Comparison of ENCODE assay signal across 1 cellular context in the genomic region with DNA sequence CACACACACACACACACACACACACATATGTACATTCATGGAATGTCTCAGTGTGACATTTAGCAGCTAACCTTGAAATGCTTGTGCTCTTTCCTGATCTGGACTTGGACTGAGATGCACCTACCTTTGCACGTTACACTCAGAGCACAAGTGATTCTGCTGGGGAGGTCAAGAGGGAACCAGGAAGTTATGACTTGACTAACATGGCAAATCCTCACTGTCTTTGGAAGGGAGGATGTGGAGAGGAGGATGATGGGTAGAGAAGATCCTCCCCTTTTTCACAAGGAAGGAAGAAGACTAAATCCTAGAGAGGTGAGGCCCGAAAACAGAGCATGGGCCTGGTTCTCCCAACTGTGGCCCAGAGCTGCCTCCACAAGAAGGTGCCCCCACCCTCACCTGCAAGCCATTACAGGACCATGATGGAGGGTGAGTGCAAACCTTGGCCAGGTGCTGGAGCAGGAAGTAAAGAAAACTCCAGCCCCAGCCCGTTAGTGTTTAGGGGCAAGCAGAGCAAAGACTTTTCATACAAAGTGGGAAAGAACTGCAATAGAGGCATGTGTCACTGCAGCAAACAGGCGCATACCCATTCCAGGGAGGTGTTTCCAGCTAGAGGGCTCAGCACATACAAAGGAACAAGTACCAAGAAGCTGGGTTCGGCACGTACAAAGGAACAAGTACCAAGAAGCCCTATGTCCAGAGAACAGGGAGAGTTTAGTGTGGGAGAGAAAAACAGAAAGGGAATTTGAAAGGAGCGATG.
TF ChIP-seq lines count a peak whose summit lies in the region.

No MANE protein-coding gene starts in this region.

TF ChIP-seq in K562, 482 proteins besides CTCF, POLR2A, EP300 and RAD21 (continued from another document and continues in another):
- TF ChIP-seq, protein P1, sequence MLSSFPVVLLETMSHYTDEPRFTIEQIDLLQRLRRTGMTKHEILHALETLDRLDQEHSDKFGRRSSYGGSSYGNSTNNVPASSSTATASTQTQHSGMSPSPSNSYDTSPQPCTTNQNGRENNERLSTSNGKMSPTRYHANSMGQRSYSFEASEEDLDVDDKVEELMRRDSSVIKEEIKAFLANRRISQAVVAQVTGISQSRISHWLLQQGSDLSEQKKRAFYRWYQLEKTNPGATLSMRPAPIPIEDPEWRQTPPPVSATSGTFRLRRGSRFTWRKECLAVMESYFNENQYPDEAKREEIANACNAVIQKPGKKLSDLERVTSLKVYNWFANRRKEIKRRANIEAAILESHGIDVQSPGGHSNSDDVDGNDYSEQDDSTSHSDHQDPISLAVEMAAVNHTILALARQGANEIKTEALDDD (IDR thresholded peaks at IDR 0.05): no peak
- TF ChIP-seq FOXK1 (CRISPR knock-in tag; IDR thresholded peaks at IDR 0.05; ENCODE audit: borderline replicate concordance) (no peak), POU5F1 (IDR thresholded peaks at IDR 0.05; ENCODE audit: borderline replicate concordance, low read depth, low read length, partially characterized antibody) (no peak), MYC (IDR thresholded peaks at IDR 0.05; ENCODE audit: low read depth, low read length) (no peak), MYC (CRISPR knock-in tag; IDR thresholded peaks at IDR 0.05; ENCODE audit: borderline replicate concordance, low read depth) (no peak), ZNF584 (CRISPR knock-in tag; IDR thresholded peaks at IDR 0.05; ENCODE audit: low read depth) (no peak), RBFOX2 (IDR thresholded peaks at IDR 0.05; ENCODE audit: low read depth, low read length) (peak; percentile 64), ATF7 (IDR thresholded peaks at IDR 0.05) (no peak), SRF (CRISPR knock-in tag; IDR thresholded peaks at IDR 0.05) (0 out of 4 replicates have a peak, but pooled peaks of 1 of the 2 experiments have one; percentile 44), SMARCA4 (IDR thresholded peaks at IDR 0.05) (no peak), MXI1 (IDR thresholded peaks at IDR 0.05; ENCODE audit: low read depth, low read length) (no peak), PHTF2 (CRISPR knock-in tag; IDR thresholded peaks at IDR 0.05) (no peak), RHOXF2B (CRISPR knock-in tag; conservative IDR thresholded peaks at IDR 0.05) (no peak), SIN3B (IDR thresholded peaks at IDR 0.05; ENCODE audit: low read depth) (no peak), ZC3H8 (IDR thresholded peaks at IDR 0.05) (peak; percentile 95), CBX1 (IDR thresholded peaks at IDR 0.05; ENCODE audit: low read depth) (peak; percentile 95), POLR3A (IDR thresholded peaks at IDR 0.05; ENCODE audit: borderline replicate concordance, extremely low read depth, insufficient read depth, insufficient read length) (no peak), ARID1B (IDR thresholded peaks at IDR 0.05) (no peak), SREBF1 (IDR thresholded peaks at IDR 0.05; ENCODE audit: borderline replicate concordance, low read depth, low read length) (no peak)
- TF ChIP-seq, protein P2, sequence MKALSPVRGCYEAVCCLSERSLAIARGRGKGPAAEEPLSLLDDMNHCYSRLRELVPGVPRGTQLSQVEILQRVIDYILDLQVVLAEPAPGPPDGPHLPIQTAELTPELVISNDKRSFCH (CRISPR knock-in tag; IDR thresholded peaks at IDR 0.05): no peak
- TF ChIP-seq, protein P2 (tag; IDR thresholded peaks at IDR 0.05): no peak
- TF ChIP-seq, protein P3, sequence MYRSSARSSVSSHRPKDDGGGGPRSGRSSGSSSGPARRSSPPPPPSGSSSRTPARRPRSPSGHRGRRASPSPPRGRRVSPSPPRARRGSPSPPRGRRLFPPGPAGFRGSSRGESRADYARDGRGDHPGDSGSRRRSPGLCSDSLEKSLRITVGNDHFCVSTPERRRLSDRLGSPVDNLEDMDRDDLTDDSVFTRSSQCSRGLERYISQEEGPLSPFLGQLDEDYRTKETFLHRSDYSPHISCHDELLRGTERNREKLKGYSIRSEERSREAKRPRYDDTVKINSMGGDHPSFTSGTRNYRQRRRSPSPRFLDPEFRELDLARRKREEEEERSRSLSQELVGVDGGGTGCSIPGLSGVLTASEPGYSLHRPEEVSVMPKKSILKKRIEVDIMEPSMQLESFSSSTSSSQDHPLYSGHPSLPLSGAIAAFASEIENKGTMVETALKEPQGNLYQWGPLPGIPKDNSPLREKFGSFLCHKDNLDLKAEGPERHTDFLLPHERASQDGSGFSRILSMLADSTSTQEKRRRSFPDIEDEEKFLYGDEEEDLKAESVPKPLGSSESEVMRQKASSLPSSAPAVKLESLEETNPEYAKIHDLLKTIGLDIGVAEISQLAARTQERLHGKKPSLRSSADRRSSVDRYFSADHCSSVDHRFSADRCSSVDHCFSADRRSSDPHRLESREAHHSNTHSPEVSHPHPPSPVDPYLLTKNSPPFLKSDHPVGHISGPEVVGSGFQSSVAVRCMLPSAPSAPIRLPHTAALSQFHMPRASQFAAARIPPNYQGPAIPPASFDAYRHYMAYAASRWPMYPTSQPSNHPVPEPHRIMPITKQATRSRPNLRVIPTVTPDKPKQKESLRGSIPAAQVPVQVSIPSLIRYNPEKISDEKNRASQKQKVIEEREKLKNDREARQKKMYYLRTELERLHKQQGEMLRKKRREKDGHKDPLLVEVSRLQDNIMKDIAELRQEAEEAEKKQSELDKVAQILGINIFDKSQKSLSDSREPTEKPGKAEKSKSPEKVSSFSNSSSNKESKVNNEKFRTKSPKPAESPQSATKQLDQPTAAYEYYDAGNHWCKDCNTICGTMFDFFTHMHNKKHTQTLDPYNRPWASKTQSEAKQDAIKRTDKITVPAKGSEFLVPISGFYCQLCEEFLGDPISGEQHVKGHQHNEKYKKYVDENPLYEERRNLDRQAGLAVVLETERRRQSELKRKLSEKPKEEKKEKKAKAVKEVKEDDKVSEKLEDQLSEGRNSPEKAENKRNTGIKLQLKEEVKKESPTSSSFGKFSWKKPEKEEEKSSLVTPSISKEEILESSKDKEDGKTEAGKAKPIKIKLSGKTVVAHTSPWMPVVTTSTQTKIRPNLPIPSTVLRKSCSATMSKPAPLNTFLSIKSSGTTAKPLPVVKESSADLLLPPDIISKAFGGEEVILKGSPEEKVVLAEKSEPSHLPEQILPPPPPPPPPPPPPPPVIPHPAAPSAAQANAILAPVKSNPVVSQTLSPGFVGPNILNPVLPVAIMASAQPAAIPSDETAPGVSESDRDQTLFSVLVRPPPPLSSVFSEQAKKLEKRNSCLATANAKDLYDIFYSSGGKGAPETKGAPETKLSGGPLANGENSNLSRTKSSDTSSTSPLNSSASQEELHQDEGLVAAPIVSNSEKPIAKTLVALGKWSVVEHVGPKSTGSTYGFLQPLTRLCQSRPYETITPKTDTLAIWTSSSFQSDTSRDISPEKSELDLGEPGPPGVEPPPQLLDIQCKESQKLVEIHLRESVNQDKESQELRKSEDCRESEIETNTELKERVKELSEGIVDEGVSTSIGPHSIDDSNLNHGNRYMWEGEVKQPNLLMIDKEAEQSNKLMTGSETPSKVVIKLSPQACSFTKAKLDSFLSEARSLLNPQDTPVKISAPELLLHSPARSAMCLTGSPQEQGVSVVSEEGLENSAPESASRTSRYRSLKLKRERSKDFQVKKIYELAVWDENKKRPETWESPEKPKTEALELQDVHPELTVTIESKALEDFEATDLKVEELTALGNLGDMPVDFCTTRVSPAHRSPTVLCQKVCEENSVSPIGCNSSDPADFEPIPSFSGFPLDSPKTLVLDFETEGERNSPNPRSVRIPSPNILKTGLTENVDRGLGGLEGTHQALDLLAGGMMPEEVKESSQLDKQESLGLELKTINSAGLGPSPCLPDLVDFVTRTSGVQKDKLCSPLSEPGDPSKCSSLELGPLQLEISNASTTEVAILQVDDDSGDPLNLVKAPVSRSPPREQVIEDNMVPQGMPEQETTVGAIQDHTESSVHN (IDR thresholded peaks at IDR 0.05; ENCODE audit: borderline replicate concordance in 1 of 2, low read depth in 1 of 2): no peak
- TF ChIP-seq, protein P4, sequence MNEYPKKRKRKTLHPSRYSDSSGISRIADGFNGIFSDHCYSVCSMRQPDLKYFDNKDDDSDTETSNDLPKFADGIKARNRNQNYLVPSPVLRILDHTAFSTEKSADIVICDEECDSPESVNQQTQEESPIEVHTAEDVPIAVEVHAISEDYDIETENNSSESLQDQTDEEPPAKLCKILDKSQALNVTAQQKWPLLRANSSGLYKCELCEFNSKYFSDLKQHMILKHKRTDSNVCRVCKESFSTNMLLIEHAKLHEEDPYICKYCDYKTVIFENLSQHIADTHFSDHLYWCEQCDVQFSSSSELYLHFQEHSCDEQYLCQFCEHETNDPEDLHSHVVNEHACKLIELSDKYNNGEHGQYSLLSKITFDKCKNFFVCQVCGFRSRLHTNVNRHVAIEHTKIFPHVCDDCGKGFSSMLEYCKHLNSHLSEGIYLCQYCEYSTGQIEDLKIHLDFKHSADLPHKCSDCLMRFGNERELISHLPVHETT (CRISPR knock-in tag; conservative IDR thresholded peaks at IDR 0.05 in 1 of 2, IDR thresholded peaks at IDR 0.05 in 1 of 2): no peak
- TF ChIP-seq, protein P5, sequence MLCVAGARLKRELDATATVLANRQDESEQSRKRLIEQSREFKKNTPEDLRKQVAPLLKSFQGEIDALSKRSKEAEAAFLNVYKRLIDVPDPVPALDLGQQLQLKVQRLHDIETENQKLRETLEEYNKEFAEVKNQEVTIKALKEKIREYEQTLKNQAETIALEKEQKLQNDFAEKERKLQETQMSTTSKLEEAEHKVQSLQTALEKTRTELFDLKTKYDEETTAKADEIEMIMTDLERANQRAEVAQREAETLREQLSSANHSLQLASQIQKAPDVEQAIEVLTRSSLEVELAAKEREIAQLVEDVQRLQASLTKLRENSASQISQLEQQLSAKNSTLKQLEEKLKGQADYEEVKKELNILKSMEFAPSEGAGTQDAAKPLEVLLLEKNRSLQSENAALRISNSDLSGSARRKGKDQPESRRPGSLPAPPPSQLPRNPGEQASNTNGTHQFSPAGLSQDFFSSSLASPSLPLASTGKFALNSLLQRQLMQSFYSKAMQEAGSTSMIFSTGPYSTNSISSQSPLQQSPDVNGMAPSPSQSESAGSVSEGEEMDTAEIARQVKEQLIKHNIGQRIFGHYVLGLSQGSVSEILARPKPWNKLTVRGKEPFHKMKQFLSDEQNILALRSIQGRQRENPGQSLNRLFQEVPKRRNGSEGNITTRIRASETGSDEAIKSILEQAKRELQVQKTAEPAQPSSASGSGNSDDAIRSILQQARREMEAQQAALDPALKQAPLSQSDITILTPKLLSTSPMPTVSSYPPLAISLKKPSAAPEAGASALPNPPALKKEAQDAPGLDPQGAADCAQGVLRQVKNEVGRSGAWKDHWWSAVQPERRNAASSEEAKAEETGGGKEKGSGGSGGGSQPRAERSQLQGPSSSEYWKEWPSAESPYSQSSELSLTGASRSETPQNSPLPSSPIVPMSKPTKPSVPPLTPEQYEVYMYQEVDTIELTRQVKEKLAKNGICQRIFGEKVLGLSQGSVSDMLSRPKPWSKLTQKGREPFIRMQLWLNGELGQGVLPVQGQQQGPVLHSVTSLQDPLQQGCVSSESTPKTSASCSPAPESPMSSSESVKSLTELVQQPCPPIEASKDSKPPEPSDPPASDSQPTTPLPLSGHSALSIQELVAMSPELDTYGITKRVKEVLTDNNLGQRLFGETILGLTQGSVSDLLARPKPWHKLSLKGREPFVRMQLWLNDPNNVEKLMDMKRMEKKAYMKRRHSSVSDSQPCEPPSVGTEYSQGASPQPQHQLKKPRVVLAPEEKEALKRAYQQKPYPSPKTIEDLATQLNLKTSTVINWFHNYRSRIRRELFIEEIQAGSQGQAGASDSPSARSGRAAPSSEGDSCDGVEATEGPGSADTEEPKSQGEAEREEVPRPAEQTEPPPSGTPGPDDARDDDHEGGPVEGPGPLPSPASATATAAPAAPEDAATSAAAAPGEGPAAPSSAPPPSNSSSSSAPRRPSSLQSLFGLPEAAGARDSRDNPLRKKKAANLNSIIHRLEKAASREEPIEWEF (CRISPR knock-in tag; IDR thresholded peaks at IDR 0.05): no peak
- TF ChIP-seq, protein P6, sequence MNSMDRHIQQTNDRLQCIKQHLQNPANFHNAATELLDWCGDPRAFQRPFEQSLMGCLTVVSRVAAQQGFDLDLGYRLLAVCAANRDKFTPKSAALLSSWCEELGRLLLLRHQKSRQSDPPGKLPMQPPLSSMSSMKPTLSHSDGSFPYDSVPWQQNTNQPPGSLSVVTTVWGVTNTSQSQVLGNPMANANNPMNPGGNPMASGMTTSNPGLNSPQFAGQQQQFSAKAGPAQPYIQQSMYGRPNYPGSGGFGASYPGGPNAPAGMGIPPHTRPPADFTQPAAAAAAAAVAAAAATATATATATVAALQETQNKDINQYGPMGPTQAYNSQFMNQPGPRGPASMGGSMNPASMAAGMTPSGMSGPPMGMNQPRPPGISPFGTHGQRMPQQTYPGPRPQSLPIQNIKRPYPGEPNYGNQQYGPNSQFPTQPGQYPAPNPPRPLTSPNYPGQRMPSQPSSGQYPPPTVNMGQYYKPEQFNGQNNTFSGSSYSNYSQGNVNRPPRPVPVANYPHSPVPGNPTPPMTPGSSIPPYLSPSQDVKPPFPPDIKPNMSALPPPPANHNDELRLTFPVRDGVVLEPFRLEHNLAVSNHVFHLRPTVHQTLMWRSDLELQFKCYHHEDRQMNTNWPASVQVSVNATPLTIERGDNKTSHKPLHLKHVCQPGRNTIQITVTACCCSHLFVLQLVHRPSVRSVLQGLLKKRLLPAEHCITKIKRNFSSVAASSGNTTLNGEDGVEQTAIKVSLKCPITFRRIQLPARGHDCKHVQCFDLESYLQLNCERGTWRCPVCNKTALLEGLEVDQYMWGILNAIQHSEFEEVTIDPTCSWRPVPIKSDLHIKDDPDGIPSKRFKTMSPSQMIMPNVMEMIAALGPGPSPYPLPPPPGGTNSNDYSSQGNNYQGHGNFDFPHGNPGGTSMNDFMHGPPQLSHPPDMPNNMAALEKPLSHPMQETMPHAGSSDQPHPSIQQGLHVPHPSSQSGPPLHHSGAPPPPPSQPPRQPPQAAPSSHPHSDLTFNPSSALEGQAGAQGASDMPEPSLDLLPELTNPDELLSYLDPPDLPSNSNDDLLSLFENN (IDR thresholded peaks at IDR 0.05; ENCODE audit: low read depth in 2 of 2, low read length in 2 of 2): peak in 1 of 2 experiments; percentile 64; a peak in 1 of 4 replicates
- TF ChIP-seq, protein P7, sequence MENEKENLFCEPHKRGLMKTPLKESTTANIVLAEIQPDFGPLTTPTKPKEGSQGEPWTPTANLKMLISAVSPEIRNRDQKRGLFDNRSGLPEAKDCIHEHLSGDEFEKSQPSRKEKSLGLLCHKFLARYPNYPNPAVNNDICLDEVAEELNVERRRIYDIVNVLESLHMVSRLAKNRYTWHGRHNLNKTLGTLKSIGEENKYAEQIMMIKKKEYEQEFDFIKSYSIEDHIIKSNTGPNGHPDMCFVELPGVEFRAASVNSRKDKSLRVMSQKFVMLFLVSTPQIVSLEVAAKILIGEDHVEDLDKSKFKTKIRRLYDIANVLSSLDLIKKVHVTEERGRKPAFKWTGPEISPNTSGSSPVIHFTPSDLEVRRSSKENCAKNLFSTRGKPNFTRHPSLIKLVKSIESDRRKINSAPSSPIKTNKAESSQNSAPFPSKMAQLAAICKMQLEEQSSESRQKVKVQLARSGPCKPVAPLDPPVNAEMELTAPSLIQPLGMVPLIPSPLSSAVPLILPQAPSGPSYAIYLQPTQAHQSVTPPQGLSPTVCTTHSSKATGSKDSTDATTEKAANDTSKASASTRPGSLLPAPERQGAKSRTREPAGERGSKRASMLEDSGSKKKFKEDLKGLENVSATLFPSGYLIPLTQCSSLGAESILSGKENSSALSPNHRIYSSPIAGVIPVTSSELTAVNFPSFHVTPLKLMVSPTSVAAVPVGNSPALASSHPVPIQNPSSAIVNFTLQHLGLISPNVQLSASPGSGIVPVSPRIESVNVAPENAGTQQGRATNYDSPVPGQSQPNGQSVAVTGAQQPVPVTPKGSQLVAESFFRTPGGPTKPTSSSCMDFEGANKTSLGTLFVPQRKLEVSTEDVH (IDR thresholded peaks at IDR 0.05; ENCODE audit: low read depth, partially characterized antibody): no peak
